9 cellular contexts compared by ENCODE assay signal in genomic region chr13:37868691-37869505, GRCh38. TPM values are rescaled to one million over a fixed set of nuclear protein-coding genes. Genes with fewer than 3 reads are reported as not detected.
A peak's percentile ranks its signal among the peaks of the same experiment; 100 is the strongest.
DNase-seq lines count a peak whose midpoint lies in the region; ATAC-seq and TF ChIP-seq lines count a peak whose summit lies in the region.
"Had no signal": no experiment of that assay in that cellular context is flagged by ENCODE, and none has a peak within 500 bp of the region (broad histone marks: within the 10 kb centered on the region; RNA-seq: fewer than 3 reads in every experiment).

No MANE protein-coding gene starts in this region.

- H3K27ac Mint-ChIP-seq in activated CD4-positive, alpha-beta T cell treated with anti-CD3 and anti-CD28 coated beads, Interleukin-2, amount 10 ng/mL, durations not matched to agents 7 days and 5 days = no peak overlapping the region

- no peak overlapping the region for H3K9ac ChIP-seq in PC-3 (ENCODE audit: low read length)
- H3K9ac ChIP-seq in neural cell (ENCODE audit: low read length) = peak overlapping the region; percentile 62

- peak; percentile 29 for TF ChIP-seq RAD21 in neural cell (conservative IDR thresholded peaks at IDR 0.05)

- H3K36me3 ChIP-seq in ACC112 (ENCODE audit: insufficient read depth, low read length) = no peaks in the 10 kb centered on the region
- H3K36me3 ChIP-seq in PC-3 (ENCODE audit: low read depth, low read length) = no peaks in the 10 kb centered on the region
- no peaks in the 10 kb centered on the region for H3K36me3 ChIP-seq in neural cell (ENCODE audit: insufficient read depth, low read length)

- peaks cover 22% of the 10 kb centered on the region for H3K4me1 ChIP-seq in ACC112 (ENCODE audit: control insufficient read depth, insufficient read depth, low read length, unreplicated experiment)
- H3K4me1 ChIP-seq in PC-3 (ENCODE audit: insufficient read depth, low read length) = peaks cover 15% of the 10 kb centered on the region

- H3K79me2 ChIP-seq in ACC112 (ENCODE audit: control insufficient read depth, insufficient read depth, low read length, unreplicated experiment) = no peaks in the 10 kb centered on the region
- H3K79me2 ChIP-seq in PC-3 (ENCODE audit: low read length) = no peaks in the 10 kb centered on the region
- peaks cover 31% of the 10 kb centered on the region for H3K79me2 ChIP-seq in neural cell (replicated peaks; ENCODE audit: insufficient read depth, low read length)

- no peak for TF ChIP-seq EP300 in neural cell (conservative IDR thresholded peaks at IDR 0.05; ENCODE audit: poor library complexity, severe bottlenecking)

- H3K4me2 ChIP-seq in PC-3 (ENCODE audit: low read length) = peak overlapping the region; percentile 81
- peak overlapping the region; percentile 62 for H3K4me2 ChIP-seq in neural cell (ENCODE audit: low read length)

- H3K4me3 ChIP-seq in ACC112 (ENCODE audit: low read depth, low read length) = peak overlapping the region; percentile 88
- peak overlapping the region; percentile 62 for H3K4me3 ChIP-seq in PC-3 (ENCODE audit: low read length)
- H3K4me3 ChIP-seq in fibroblast of mammary gland (ENCODE audit: control insufficient read depth, low read depth, low read length) = peak overlapping the region; percentile 52
- peak overlapping the region; percentile 79 for H3K4me3 ChIP-seq in neural cell (ENCODE audit: low read length)

- ATAC-seq in PC-3 = no peak
- ATAC-seq in HG03097 (IDR thresholded peaks at IDR 0.05; ENCODE audit: low FRiP score, unreplicated experiment) = no peak

- POLR2A ChIA-PET in PC-3 (lab: Charles Lee; ENCODE audit: unreplicated experiment) = no interaction called here
- POLR2A ChIA-PET in activated CD4-positive, alpha-beta T cell treated with anti-CD3 and anti-CD28 coated beads, Interleukin-2, amount 10 ng/mL, durations not matched to agents 7 days and 5 days (lab: Charles Lee) = no interaction called here

- H4K20me1 ChIP-seq in PC-3 (ENCODE audit: low read length) = no peaks in the 10 kb centered on the region
- H4K20me1 ChIP-seq in neural cell (ENCODE audit: insufficient read depth) = no peaks in the 10 kb centered on the region

- H3K36me3 Mint-ChIP-seq in activated CD4-positive, alpha-beta T cell treated with anti-CD3 and anti-CD28 coated beads, Interleukin-2, amount 10 ng/mL, durations not matched to agents 7 days and 5 days (ENCODE audit: low read depth) = no peaks in the 10 kb centered on the region

- H3K9me2 ChIP-seq in PC-3 (replicated peaks; ENCODE audit: low read length) = no peaks in the 10 kb centered on the region
- no peaks in the 10 kb centered on the region for H3K9me2 ChIP-seq in neural cell (ENCODE audit: insufficient read depth, low read length)

- no TSS peak for BruUV-seq in PC-3 (replicated peaks; lab: Mats Ljungman, UMichigan)

- no peaks in the 10 kb centered on the region for H3K9me3 Mint-ChIP-seq in activated CD4-positive, alpha-beta T cell treated with anti-CD3 and anti-CD28 coated beads, Interleukin-2, amount 10 ng/mL, durations not matched to agents 7 days and 5 days

- CTCF ChIA-PET in PC-3 (lab: Charles Lee) = interaction anchor here (1.5 kb wide), 1 partner anchor 713 kb away, joined by 3 read pairs; no protein-coding TSS in a partner anchor
- CTCF ChIA-PET in activated CD4-positive, alpha-beta T cell treated with anti-CD3 and anti-CD28 coated beads, Interleukin-2, amount 10 ng/mL, durations not matched to agents 7 days and 5 days (lab: Charles Lee) = interaction anchor here (1.1 kb wide), 1 partner anchor 14 kb away, joined by 4 read pairs; no protein-coding TSS in a partner anchor

- intact Hi-C loops in PC-3 (cut with micrococcal nuclease) = loop anchor here (5.0 kb wide), 1 partner anchor 227 kb away; no protein-coding TSS in a partner anchor

- no peaks in the 10 kb centered on the region for H3K4me1 Mint-ChIP-seq in activated CD4-positive, alpha-beta T cell treated with anti-CD3 and anti-CD28 coated beads, Interleukin-2, amount 10 ng/mL, durations not matched to agents 7 days and 5 days

- no peak for TF ChIP-seq CTCF in PC-3 (conservative IDR thresholded peaks at IDR 0.05; ENCODE audit: low read depth, low read length)
- no peak for TF ChIP-seq CTCF in fibroblast of mammary gland (conservative IDR thresholded peaks at IDR 0.05; ENCODE audit: control insufficient read depth, insufficient read depth, low read depth, low read length)
- TF ChIP-seq CTCF in neural cell (IDR thresholded peaks at IDR 0.05; ENCODE audit: poor library complexity, severe bottlenecking) = no peak

- DNase-seq in PC-3 (no peak), fibroblast of mammary gland (ENCODE audit: low read depth) (peak; percentile 14), NCI-H1694 (lab: John Stamatoyannopoulos, UW) (no peak), NCI-H2081 (lab: John Stamatoyannopoulos, UW) (no peak)
- no peak for DNase-seq in activated CD4-positive, alpha-beta T cell treated with anti-CD3 and anti-CD28 coated beads, Interleukin-2, amount 10 ng/mL, durations not matched to agents 7 days and 5 days

- H3K27me3 Mint-ChIP-seq in activated CD4-positive, alpha-beta T cell treated with anti-CD3 and anti-CD28 coated beads, Interleukin-2, amount 10 ng/mL, durations not matched to agents 7 days and 5 days = peaks cover 37% of the 10 kb centered on the region

- H3K27ac ChIP-seq in ACC112 (ENCODE audit: low read depth, low read length) = peak overlapping the region; percentile 29
- no peak overlapping the region for H3K27ac ChIP-seq in PC-3 (ENCODE audit: low read length)
- peak overlapping the region; percentile 18 for H3K27ac ChIP-seq in neural cell (ENCODE audit: low read length)

- H2AFZ ChIP-seq in ACC112 (ENCODE audit: low read length, unreplicated experiment) (peak overlapping the region; percentile 83), PC-3 (ENCODE audit: low read length) (peak overlapping the region; percentile 63; the same call in 1 of the 2 replicates), neural cell (ENCODE audit: low read depth, low read length) (peak overlapping the region; percentile 46)

- no peak overlapping the region for H3K4me3 Mint-ChIP-seq in activated CD4-positive, alpha-beta T cell treated with anti-CD3 and anti-CD28 coated beads, Interleukin-2, amount 10 ng/mL, durations not matched to agents 7 days and 5 days

- H3F3A ChIP-seq in PC-3 (ENCODE audit: low read length, unreplicated experiment) = no peaks in the 10 kb centered on the region
- H3F3A ChIP-seq in neural cell (ENCODE audit: insufficient read depth, low read length, poor library complexity, severe bottlenecking) = no peaks in the 10 kb centered on the region

- H3K27me3 ChIP-seq in ACC112 (ENCODE audit: insufficient read depth, low read length) (no peaks in the 10 kb centered on the region), PC-3 (ENCODE audit: low read length) (peaks cover 67% of the 10 kb centered on the region), neural cell (ENCODE audit: insufficient read depth, low read depth, low read length) (no peaks in the 10 kb centered on the region)

- no peaks in the 10 kb centered on the region for H3K9me3 ChIP-seq in PC-3 (ENCODE audit: low read length)
- H3K9me3 ChIP-seq in neural cell (ENCODE audit: low read length) = no peaks in the 10 kb centered on the region

TF ChIP-seq in neural cell, 6 proteins besides CTCF, POLR2A, EP300 and RAD21:
- TF ChIP-seq SMC3 (conservative IDR thresholded peaks at IDR 0.05; ENCODE audit: poor library complexity) (peak; percentile 21), TAF1 (IDR thresholded peaks at IDR 0.05; ENCODE audit: low read depth) (no peak)

RNA-seq across cellular contexts. Expression of gene TRPC4, which starts 0.7 kb away (rescaled TPM):
- 0.22 TPM in 1 of 2 replicates, not detected in the other for total RNA-seq in PC-3 (2014; rRNA removed)
- 8.8 and 10.0 TPM in 2 replicates for polyA plus RNA-seq in neural cell
- polyA minus RNA-seq in neural cell = 39.4 and 47.7 TPM in 2 replicates
- not detected for total RNA-seq in activated CD4-positive, alpha-beta T cell treated with anti-CD3 and anti-CD28 coated beads, Interleukin-2, amount 10 ng/mL, durations not matched to agents 7 days and 5 days
- total RNA-seq: T-helper 2 cell treated with Interferon-gamma antibody and Interleukin-4, amounts not matched to agents 100 ng/mL and 5 ng/mL, for 36 hours had no signal
